In the genomic region with DNA sequence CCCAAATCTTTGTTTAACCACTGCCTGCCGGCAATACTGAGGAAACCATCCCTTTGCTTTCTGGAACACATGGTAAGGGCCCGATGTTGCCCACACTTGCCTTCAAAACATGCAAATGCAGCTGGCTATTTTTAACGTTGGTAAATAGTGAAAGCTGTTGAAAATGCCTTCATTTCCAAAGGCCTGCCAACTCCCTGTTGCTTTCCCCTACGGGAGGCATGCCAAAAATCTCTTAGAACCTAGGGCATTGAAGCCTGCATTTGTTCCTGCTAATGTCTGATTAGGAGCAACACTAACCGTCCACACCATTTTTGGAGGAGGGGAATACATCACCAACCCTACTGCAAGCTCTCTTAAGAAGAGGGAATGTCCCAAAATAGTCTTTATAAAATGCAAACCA, we compare ENCODE assay signal across 16 cellular contexts.
DNase-seq lines count a peak whose midpoint lies in the region; ATAC-seq, FAIRE-seq and TF ChIP-seq lines count a peak whose summit lies in the region.
"Had no signal": no experiment of that assay in that cellular context is flagged by ENCODE, and none has a peak within 500 bp of the region (broad histone marks: within the 10 kb centered on the region; RNA-seq: fewer than 3 reads in every experiment).

No MANE protein-coding gene starts in this region.

- H3K27me3 ChIP-seq in liver (ENCODE audit: control insufficient read depth in 4 of 4, insufficient read depth in 4 of 4, low read length in 3 of 4) (no peaks in the 10 kb centered on the region), HepG2 (ENCODE audit: control insufficient read depth in 1 of 2, insufficient read depth in 2 of 2, low read length in 2 of 2) (no peaks in the 10 kb centered on the region; a peak in 1 of 5 replicates), body of pancreas (no peaks in the 10 kb centered on the region), left lung (peaks cover 0 to 28% of the 10 kb centered on the region in 2 donors)

- peak overlapping the region; percentile 82 for H3K27ac ChIP-seq in liver (ENCODE audit: low read depth in 1 of 2, low read length in 2 of 2)
- no peak overlapping the region for H3K27ac ChIP-seq in HepG2 (ENCODE audit: extremely low read length, insufficient read depth, low read length)
- peak overlapping the region in 3 of 4 donors; percentile 33 to 61 (median 52) for H3K27ac ChIP-seq in body of pancreas
- H3K27ac ChIP-seq in left lung, result peak overlapping the region in 1 of 2 donors; percentile 8
- H3K27ac ChIP-seq in kidney (ENCODE audit: low read depth in 2 of 2, low read length in 2 of 2), result no peak overlapping the region
- H3K27ac ChIP-seq: A549 had no signal

- FAIRE-seq in HepG2 (lab: Jason Lieb, UNC), result no peak
- no peak for FAIRE-seq in kidney (lab: Jason Lieb, UNC)
- FAIRE-seq: A549 had no signal

- intact Hi-C loops in HepG2 (cut with micrococcal nuclease; ENCODE audit: unreplicated experiment) (no loop called here), body of pancreas (cut with DNase I) (no loop called here), left lung (cut with DNase I) (no loop called here), kidney (cut with DNase I) (no loop called here)

- H4K20me1 ChIP-seq in HepG2 (ENCODE audit: insufficient read depth, low read length), result no peaks in the 10 kb centered on the region

- DNase-seq in HepG2 (ENCODE audit: low spot score) (no peak), body of pancreas (peak in 3 of 4 donors; percentile 49 to 54 (median 50)), left lung (no peak), kidney (no peak), NCI-H2227 (lab: John Stamatoyannopoulos, UW; ENCODE audit: unreplicated experiment) (no peak)
- no peak for DNase-seq in stimulated activated CD4-positive, alpha-beta T cell treated with anti-CD3 and anti-CD28 coated beads, Interleukin-2, amount 100 ng/mL, for 48 hours
- DNase-seq: activated CD4-positive, alpha-beta memory T cell treated with anti-CD3 and anti-CD28 coated beads for 36 hours; endodermal cell; kidney glomerular epithelial cell; NCI-H748 treated with DMSO at 0.1 percent for 48 hours; T1000 had no signal

- CTCF ChIA-PET in HepG2 (lab: Yijun Ruan, JAX; ENCODE audit: low intra/inter-chr PET ratio, low total read pairs), result no interaction called here

- in situ Hi-C loops in HepG2 (cut with HindIII; ENCODE audit: extremely low pct_ligation_motif_present, low pct_unique_long_range_greater_than_20kb), result no loop called here

- TF ChIP-seq EP300 in HepG2 (IDR thresholded peaks at IDR 0.05; ENCODE audit: low read depth in 2 of 2, low read length in 2 of 2) (no peak), HepG2 (CRISPR knock-in tag; IDR thresholded peaks at IDR 0.05; ENCODE audit: borderline replicate concordance) (no peak)

- TF ChIP-seq RAD21 in liver (IDR thresholded peaks at IDR 0.05) (peak in 1 of 2 donors; percentile 45), HepG2 (CRISPR knock-in tag; IDR thresholded peaks at IDR 0.05) (no peak)

- no peaks in the 10 kb centered on the region for H3K9me3 ChIP-seq in liver (ENCODE audit: control insufficient read depth in 4 of 4, low read length in 3 of 4)
- H3K9me3 ChIP-seq in HepG2 (ENCODE audit: low read length), result no peaks in the 10 kb centered on the region
- H3K9me3 ChIP-seq in body of pancreas, result no peaks in the 10 kb centered on the region
- no peaks in the 10 kb centered on the region for H3K9me3 ChIP-seq in left lung
- no peaks in the 10 kb centered on the region for H3K9me3 ChIP-seq in kidney (ENCODE audit: control insufficient read depth in 1 of 2, low read length in 2 of 2)
- H3K9me3 ChIP-seq: A549 had no signal

- H3K4me1 ChIP-seq in liver (ENCODE audit: control insufficient read depth in 4 of 4, insufficient read depth in 4 of 4, low read length in 3 of 4), result peaks cover 1 to 34% (median 30%) of the 10 kb centered on the region in 4 donors
- H3K4me1 ChIP-seq in HepG2 (ENCODE audit: insufficient read depth, low read length), result peaks cover 9% of the 10 kb centered on the region
- H3K4me1 ChIP-seq in body of pancreas, result peaks cover 31% of the 10 kb centered on the region
- peaks cover 4 to 5% of the 10 kb centered on the region in 2 donors for H3K4me1 ChIP-seq in left lung
- no peaks in the 10 kb centered on the region for H3K4me1 ChIP-seq in kidney (ENCODE audit: control insufficient read depth in 1 of 2, insufficient read depth in 1 of 2, low read depth in 1 of 2, low read length in 2 of 2)

- H3K9ac ChIP-seq in liver (ENCODE audit: low read depth in 1 of 2, low read length in 2 of 2) (peak overlapping the region; percentile 5 to 22), HepG2 (ENCODE audit: insufficient read depth, low read depth, low read length) (no peak overlapping the region), kidney (ENCODE audit: low read length in 2 of 2) (no peak overlapping the region)

- no peak overlapping the region for H2AFZ ChIP-seq in HepG2 (ENCODE audit: low read length)

- BruUV-seq in HepG2 (replicated peaks; lab: Mats Ljungman, UMichigan), result no TSS peak

- ATAC-seq in HepG2 (no peak), body of pancreas (peak; percentile 47), left lung (peak; percentile 75), GM18517 (IDR thresholded peaks at IDR 0.05; ENCODE audit: unreplicated experiment) (no peak)
- ATAC-seq: A549, HCT116 had no signal

- TF ChIP-seq POLR2A in HepG2 (IDR thresholded peaks at IDR 0.05; ENCODE audit: insufficient read depth in 1 of 2, low read depth in 2 of 2, low read length in 2 of 2) (no peak), body of pancreas (IDR thresholded peaks at IDR 0.05) (no peak)

- H3K36me3 ChIP-seq in liver (ENCODE audit: control insufficient read depth in 4 of 4, insufficient read depth in 3 of 4, low read depth in 1 of 4, low read length in 3 of 4), result no peaks in the 10 kb centered on the region
- H3K36me3 ChIP-seq in HepG2 (replicated peaks in 1 of 2; ENCODE audit: control insufficient read depth in 1 of 2, insufficient read depth in 2 of 2, low read length in 2 of 2), result no peaks in the 10 kb centered on the region
- no peaks in the 10 kb centered on the region for H3K36me3 ChIP-seq in body of pancreas (replicated peaks in 1 of 2; ENCODE audit: insufficient read depth in 1 of 2, low read depth in 2 of 2)
- no peaks in the 10 kb centered on the region for H3K36me3 ChIP-seq in left lung
- no peaks in the 10 kb centered on the region for H3K36me3 ChIP-seq in kidney (ENCODE audit: control insufficient read depth in 1 of 2, insufficient read depth in 2 of 2, low read length in 2 of 2)

- no peaks in the 10 kb centered on the region for H3K79me2 ChIP-seq in HepG2 (ENCODE audit: insufficient read depth, low read length)

- no peak overlapping the region for H3K4me3 ChIP-seq in liver (ENCODE audit: low read depth in 1 of 3, low read length in 3 of 3)
- H3K4me3 ChIP-seq in HepG2 (replicated peaks in 1 of 3; ENCODE audit: insufficient read depth in 1 of 3, low read depth in 2 of 3, low read length in 3 of 3), result no peak overlapping the region
- H3K4me3 ChIP-seq in body of pancreas, result no peak overlapping the region
- H3K4me3 ChIP-seq in left lung, result no peak overlapping the region
- no peak overlapping the region for H3K4me3 ChIP-seq in kidney (ENCODE audit: low read length in 2 of 2)
- H3K4me3 ChIP-seq: A549, smooth muscle cell had no signal

- H3K4me2 ChIP-seq in HepG2 (ENCODE audit: low read depth, low read length), result no peak overlapping the region
- H3K4me2 ChIP-seq: A549, smooth muscle cell had no signal

- POLR2A ChIA-PET in HepG2 (lab: Yijun Ruan, JAX), result no interaction called here

- TF ChIP-seq CTCF in liver (IDR thresholded peaks at IDR 0.05; ENCODE audit: low read depth, low read length, missing input control), result no peak
- no peak for TF ChIP-seq CTCF in HepG2 (CRISPR knock-in tag; IDR thresholded peaks at IDR 0.05)
- TF ChIP-seq CTCF in body of pancreas (IDR thresholded peaks at IDR 0.05), result no peak
- no peak for TF ChIP-seq CTCF in left lung (IDR thresholded peaks at IDR 0.05)
- TF ChIP-seq CTCF in kidney (IDR thresholded peaks at IDR 0.05; ENCODE audit: borderline replicate concordance, extremely low read depth, insufficient read depth), result no peak

- WGBS in liver, result 14% methylated on average over 5 of the region's 5 CpGs
- WGBS in HepG2 (ENCODE audit: low lambda C conversion rate), result 2% methylated on average over 5 of the region's 5 CpGs
- WGBS in body of pancreas, 2 donors, result 10 to 14% methylated on average over 5 of the region's 5 CpGs

TF ChIP-seq in liver, 16 proteins besides CTCF, POLR2A, EP300 and RAD21 (continues in another document):
- TF ChIP-seq, protein P1, sequence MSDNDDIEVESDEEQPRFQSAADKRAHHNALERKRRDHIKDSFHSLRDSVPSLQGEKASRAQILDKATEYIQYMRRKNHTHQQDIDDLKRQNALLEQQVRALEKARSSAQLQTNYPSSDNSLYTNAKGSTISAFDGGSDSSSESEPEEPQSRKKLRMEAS (IDR thresholded peaks at IDR 0.05), result peak; percentile 43
- TF ChIP-seq NR2F2 (IDR thresholded peaks at IDR 0.05) (no peak), FOXA1 (IDR thresholded peaks at IDR 0.05) (peak; percentile 57), FOXA2 (IDR thresholded peaks at IDR 0.05) (peak; percentile 70), HNF4G (IDR thresholded peaks at IDR 0.05) (no peak), YY1 (IDR thresholded peaks at IDR 0.05) (peak; percentile 25)
- TF ChIP-seq, protein P2, sequence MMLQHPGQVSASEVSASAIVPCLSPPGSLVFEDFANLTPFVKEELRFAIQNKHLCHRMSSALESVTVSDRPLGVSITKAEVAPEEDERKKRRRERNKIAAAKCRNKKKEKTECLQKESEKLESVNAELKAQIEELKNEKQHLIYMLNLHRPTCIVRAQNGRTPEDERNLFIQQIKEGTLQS (IDR thresholded peaks at IDR 0.05), result peak; percentile 28

TF ChIP-seq in HepG2, 621 proteins besides CTCF, POLR2A, EP300 and RAD21 (continues in another document):
- TF ChIP-seq, protein P3, sequence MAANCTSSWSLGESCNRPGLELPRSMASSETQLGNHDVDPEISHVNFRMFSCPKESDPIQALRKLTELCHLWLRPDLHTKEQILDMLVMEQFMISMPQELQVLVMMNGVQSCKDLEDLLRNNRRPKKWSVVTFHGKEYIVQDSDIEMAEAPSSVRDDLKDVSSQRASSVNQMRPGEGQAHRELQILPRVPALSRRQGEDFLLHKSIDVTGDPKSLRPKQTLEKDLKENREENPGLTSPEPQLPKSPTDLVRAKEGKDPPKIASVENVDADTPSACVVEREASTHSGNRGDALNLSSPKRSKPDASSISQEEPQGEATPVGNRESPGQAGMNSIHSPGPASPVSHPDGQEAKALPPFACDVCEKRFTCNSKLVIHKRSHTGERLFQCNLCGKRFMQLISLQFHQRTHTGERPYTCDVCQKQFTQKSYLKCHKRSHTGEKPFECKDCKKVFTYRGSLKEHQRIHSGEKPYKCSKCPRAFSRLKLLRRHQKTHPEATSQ (CRISPR knock-in tag; IDR thresholded peaks at IDR 0.05; ENCODE audit: borderline replicate concordance), result no peak
- no peak for TF ChIP-seq ZNF703 (CRISPR knock-in tag; IDR thresholded peaks at IDR 0.05; ENCODE audit: borderline replicate concordance)

Comparison
In these comparisons a context has a peak if more than half of its experiments do, and no peak if none do; other contexts are left out.
1. H3K27ac ChIP-seq: peak in liver (2 of 2) and body of pancreas (3 of 4); none in HepG2 (single experiment) and kidney (0 of 2).
2. H3K9ac ChIP-seq: peak in liver (2 of 2); none in HepG2 (single experiment) and kidney (0 of 2).
3. ATAC-seq: peak in body of pancreas (single experiment) and left lung (single experiment); none in HepG2 (single experiment) and GM18517 (single experiment).
4. DNase-seq: peak in body of pancreas (3 of 4); none in HepG2 (single experiment), left lung (0 of 2), kidney (single experiment), stimulated activated CD4-positive, alpha-beta T cell treated with anti-CD3 and anti-CD28 coated beads, Interleukin-2, amount 100 ng/mL, for 48 hours (0 of 2) and NCI-H2227 (single experiment).